ENCODE assay signal across 8 cellular contexts in genomic region chr20:6074145-6074561, GRCh38. TPM values are rescaled to one million over a fixed set of nuclear protein-coding genes. Genes with fewer than 3 reads are reported as not detected.
DNase-seq lines count a peak whose midpoint lies in the region; ATAC-seq and TF ChIP-seq lines count a peak whose summit lies in the region.

No MANE protein-coding gene starts in this region.

- no peak overlapping the region for H2BK5ac ChIP-seq in mesenchymal stem cell (ENCODE audit: low read depth, low read length, poor library complexity, severe bottlenecking)

- H3K9ac ChIP-seq in Loucy (ENCODE audit: low read depth, low read length, poor library complexity, severe bottlenecking), result no peak overlapping the region
- H3K9ac ChIP-seq in mesenchymal stem cell (ENCODE audit: low read length), result no peak overlapping the region

- no peak for ATAC-seq in GM18520 (IDR thresholded peaks at IDR 0.05; ENCODE audit: unreplicated experiment)

- no peaks in the 10 kb centered on the region for H3K4me1 Mint-ChIP-seq in activated T-helper 2 cell treated with anti-CD3 and anti-CD28 coated beads, Interferon-gamma antibody, Interleukin-2, Interleukin-4, amounts not matched to agents 10 μg/mL and 5 μg/mL and 100 μg/mL, durations not matched to agents 14 hours and 24 hours and 36 hours (ENCODE audit: low read depth)

- no peaks in the 10 kb centered on the region for H3F3A ChIP-seq in Loucy (ENCODE audit: low read depth)

- no peaks in the 10 kb centered on the region for H4K20me1 ChIP-seq in Loucy (ENCODE audit: insufficient read depth, low read length, poor library complexity, severe bottlenecking)

- H3K4me2 ChIP-seq in Loucy (ENCODE audit: low read depth, low read length, poor library complexity, severe bottlenecking) (no peak overlapping the region), mesenchymal stem cell (ENCODE audit: low read length, poor library complexity, severe bottlenecking) (no peak overlapping the region)

- H3K4me1 ChIP-seq in Loucy (ENCODE audit: insufficient read depth, low read length, poor library complexity, severe bottlenecking), result no peaks in the 10 kb centered on the region
- no peaks in the 10 kb centered on the region for H3K4me1 ChIP-seq in mesenchymal stem cell (ENCODE audit: control insufficient read depth, insufficient read depth, low read depth, low read length)

- no peak overlapping the region for H3K23ac ChIP-seq in mesenchymal stem cell (ENCODE audit: low read length in 2 of 2)

- no peak overlapping the region for H2BK12ac ChIP-seq in mesenchymal stem cell (ENCODE audit: low read length in 2 of 2)

- H3K4me3 ChIP-seq in AG09309 (ENCODE audit: control insufficient read depth, low read depth, low read length) (no peak overlapping the region), Loucy (ENCODE audit: low read length, poor library complexity, severe bottlenecking) (no peak overlapping the region), astrocyte of the cerebellum (ENCODE audit: low read depth, low read length) (no peak overlapping the region), mesenchymal stem cell (ENCODE audit: insufficient read depth in 1 of 2, low read depth in 1 of 2, low read length in 2 of 2) (no peak overlapping the region)

- H3K36me3 Mint-ChIP-seq in activated T-helper 2 cell treated with anti-CD3 and anti-CD28 coated beads, Interferon-gamma antibody, Interleukin-2, Interleukin-4, amounts not matched to agents 10 μg/mL and 5 μg/mL and 100 μg/mL, durations not matched to agents 14 hours and 24 hours and 36 hours (ENCODE audit: low read depth), result no peaks in the 10 kb centered on the region

- H3K27ac Mint-ChIP-seq in activated T-helper 2 cell treated with anti-CD3 and anti-CD28 coated beads, Interferon-gamma antibody, Interleukin-2, Interleukin-4, amounts not matched to agents 10 μg/mL and 5 μg/mL and 100 μg/mL, durations not matched to agents 14 hours and 24 hours and 36 hours, result no peak overlapping the region

- no peaks in the 10 kb centered on the region for H3K9me2 ChIP-seq in Loucy (replicated peaks; ENCODE audit: low read depth, low read length)

- no peaks in the 10 kb centered on the region for H3K9me3 ChIP-seq in Loucy (ENCODE audit: insufficient read depth, low read depth, low read length)
- H3K9me3 ChIP-seq in mesenchymal stem cell (ENCODE audit: control insufficient read depth, low read length), result no peaks in the 10 kb centered on the region

- H3K4me3 Mint-ChIP-seq in activated T-helper 2 cell treated with anti-CD3 and anti-CD28 coated beads, Interferon-gamma antibody, Interleukin-2, Interleukin-4, amounts not matched to agents 10 μg/mL and 5 μg/mL and 100 μg/mL, durations not matched to agents 14 hours and 24 hours and 36 hours (ENCODE audit: low read depth), result no peak overlapping the region

- in situ Hi-C loops in GM13976 (cut with MboI; ENCODE audit: low sequenced_read_pairs, unreplicated experiment), result loop anchor here (10.0 kb wide), 1 partner anchor 549 kb away; no protein-coding TSS in a partner anchor
- in situ Hi-C loops in astrocyte of the cerebellum (cut with HindIII; ENCODE audit: low sequenced_read_pairs), result no loop called here

- H4K8ac ChIP-seq in mesenchymal stem cell (ENCODE audit: low read length), result no peak overlapping the region

- no peaks in the 10 kb centered on the region for H3K79me1 ChIP-seq in mesenchymal stem cell (replicated peaks; ENCODE audit: low read length, poor library complexity, severe bottlenecking)

- no peaks in the 10 kb centered on the region for H3K79me2 ChIP-seq in Loucy (ENCODE audit: insufficient read depth, low read length)

- no peak overlapping the region for H3K18ac ChIP-seq in mesenchymal stem cell (ENCODE audit: low read depth in 1 of 2, low read length in 2 of 2)

- H3K27me3 ChIP-seq in Loucy (ENCODE audit: insufficient read depth, low read length, poor library complexity, severe bottlenecking) (no peaks in the 10 kb centered on the region), mesenchymal stem cell (ENCODE audit: control insufficient read depth in 1 of 2, insufficient read depth in 1 of 2, low read length in 2 of 2) (no peaks in the 10 kb centered on the region)

- peaks cover 4% of the 10 kb centered on the region for H3K27me3 Mint-ChIP-seq in activated T-helper 2 cell treated with anti-CD3 and anti-CD28 coated beads, Interferon-gamma antibody, Interleukin-2, Interleukin-4, amounts not matched to agents 10 μg/mL and 5 μg/mL and 100 μg/mL, durations not matched to agents 14 hours and 24 hours and 36 hours (ENCODE audit: low read depth)

- no peak overlapping the region for H4K91ac ChIP-seq in mesenchymal stem cell (ENCODE audit: low read length)

- H3K27ac ChIP-seq in mesenchymal stem cell (ENCODE audit: low read length, poor library complexity, severe bottlenecking), result no peak overlapping the region

- H3K36me3 ChIP-seq in Loucy (ENCODE audit: insufficient read depth, low read length), result no peaks in the 10 kb centered on the region
- H3K36me3 ChIP-seq in mesenchymal stem cell (ENCODE audit: control insufficient read depth in 1 of 2, insufficient read depth in 2 of 2, low read depth in 1 of 2, low read length in 2 of 2), result peaks cover 0 to 62% of the 10 kb centered on the region in 2 experiments

- intact Hi-C loops in activated T-helper 2 cell treated with anti-CD3 and anti-CD28 coated beads, Interferon-gamma antibody, Interleukin-2, Interleukin-4, amounts not matched to agents 10 μg/mL and 5 μg/mL and 100 μg/mL, durations not matched to agents 14 hours and 24 hours and 36 hours (cut with micrococcal nuclease), result no loop called here

- TF ChIP-seq CTCF in AG09309 (IDR thresholded peaks at IDR 0.05; ENCODE audit: control insufficient read depth, insufficient read depth, low read depth, low read length, missing control alignments), result peak; percentile 21
- TF ChIP-seq CTCF in GM13976 (IDR thresholded peaks at IDR 0.05; ENCODE audit: borderline replicate concordance, control extremely low read depth, extremely low read depth, insufficient read depth, missing control alignments), result peak; percentile 19
- peak; percentile 64 for TF ChIP-seq CTCF in Loucy (conservative IDR thresholded peaks at IDR 0.05; ENCODE audit: low read length)
- TF ChIP-seq CTCF in astrocyte of the cerebellum (IDR thresholded peaks at IDR 0.05; ENCODE audit: low read depth, low read length, missing control alignments), result peak; percentile 52

- no peak overlapping the region for H3K14ac ChIP-seq in mesenchymal stem cell (ENCODE audit: low read length in 2 of 2)

- no peak overlapping the region for H2BK120ac ChIP-seq in mesenchymal stem cell (ENCODE audit: low read depth, low read length)

- WGBS in mesenchymal stem cell, result 63% methylated on average over 2 of the region's 2 CpGs

- H3K9me3 Mint-ChIP-seq in activated T-helper 2 cell treated with anti-CD3 and anti-CD28 coated beads, Interferon-gamma antibody, Interleukin-2, Interleukin-4, amounts not matched to agents 10 μg/mL and 5 μg/mL and 100 μg/mL, durations not matched to agents 14 hours and 24 hours and 36 hours, result no peaks in the 10 kb centered on the region

- H3K4ac ChIP-seq in mesenchymal stem cell (ENCODE audit: low read depth in 1 of 2, low read length in 2 of 2), result no peak overlapping the region

- peak overlapping the region; percentile 98 for H2AFZ ChIP-seq in Loucy (ENCODE audit: low read length)
- no peak overlapping the region for H2AFZ ChIP-seq in mesenchymal stem cell (ENCODE audit: low read depth, low read length)

- H2AK5ac ChIP-seq in mesenchymal stem cell (ENCODE audit: low read length, severe bottlenecking), result no peak overlapping the region

- DNase-seq in AG09309 (ENCODE audit: low read depth) (no peak), GM13976 (ENCODE audit: low spot score) (no peak), astrocyte of the cerebellum (ENCODE audit: low read depth) (no peak), mesenchymal stem cell (peak; percentile 38), superior temporal gyrus (ENCODE audit: extremely low spot score) (no peak)
- DNase-seq in activated T-helper 2 cell treated with anti-CD3 and anti-CD28 coated beads, Interferon-gamma antibody, Interleukin-2, Interleukin-4, amounts not matched to agents 10 μg/mL and 5 μg/mL and 100 μg/mL, durations not matched to agents 14 hours and 24 hours and 36 hours (ENCODE audit: low spot score), result no peak

- H2BK15ac ChIP-seq in mesenchymal stem cell (ENCODE audit: low read depth, poor library complexity, severe bottlenecking), result no peak overlapping the region

RNA-seq across cellular contexts. Expression of gene LRRN4, which starts 20.3 kb away (rescaled TPM):
- polyA plus RNA-seq in mesenchymal stem cell (2013, experiment 1 of 2), result 17.1 TPM
- polyA plus RNA-seq in mesenchymal stem cell (2013, experiment 2 of 2), result 15.9 TPM
- 0.11 TPM in 1 of 2 replicates, not detected in the other for total RNA-seq in activated T-helper 2 cell treated with anti-CD3 and anti-CD28 coated beads, Interferon-gamma antibody, Interleukin-2, Interleukin-4, amounts not matched to agents 10 μg/mL and 5 μg/mL and 100 μg/mL, durations not matched to agents 14 hours and 24 hours and 36 hours

RNA-seq across cellular contexts. Expression of gene FERMT1, which starts 48.7 kb away (rescaled TPM):
- 2.3 TPM for polyA plus RNA-seq in mesenchymal stem cell (2013, experiment 1 of 2)
- polyA plus RNA-seq in mesenchymal stem cell (2013, experiment 2 of 2), result 3.5 TPM
- total RNA-seq in activated T-helper 2 cell treated with anti-CD3 and anti-CD28 coated beads, Interferon-gamma antibody, Interleukin-2, Interleukin-4, amounts not matched to agents 10 μg/mL and 5 μg/mL and 100 μg/mL, durations not matched to agents 14 hours and 24 hours and 36 hours, result 0.84 and 1.5 TPM in 2 replicates
